In genomic region chr1:2148691-2149090, GRCh38 we compare ENCODE assay signal across 11 cellular contexts. TPM values are rescaled to one million over a fixed set of nuclear protein-coding genes. Genes with fewer than 3 reads are reported as not detected.
DNase-seq lines count a peak whose midpoint lies in the region; ATAC-seq and TF ChIP-seq lines count a peak whose summit lies in the region.
"Had no signal": no experiment of that assay in that cellular context is flagged by ENCODE, and none has a peak within 500 bp of the region (broad histone marks: within the 10 kb centered on the region; RNA-seq: fewer than 3 reads in every experiment).

No MANE protein-coding gene starts in this region.

- H3K27ac ChIP-seq in BLaER1 treated with 17β-estradiol and CSF1 and Interleukin-3, amounts not matched to agents 10 nM and 100 nM = peak overlapping the region in 9 of 11 experiments; percentile 50 to 90 (median 83); a peak in 19 of 22 replicates
- peak overlapping the region; percentile 18 to 57 (median 36) for H3K27ac ChIP-seq in Peyer's patch

- no peak overlapping the region for H3K4me3 Mint-ChIP-seq in activated T-helper 17 cell treated with anti-CD3 and anti-CD28 coated beads, Interleukin-2, amount 50 U/mL, for 72 hours
- H3K4me3 Mint-ChIP-seq in mesothelial cell of epicardium = no peak overlapping the region

- H3K4me1 Mint-ChIP-seq in activated T-helper 17 cell treated with anti-CD3 and anti-CD28 coated beads, Interleukin-2, amount 50 U/mL, for 72 hours = peaks cover 4% of the 10 kb centered on the region
- no peaks in the 10 kb centered on the region for H3K4me1 Mint-ChIP-seq in mesothelial cell of epicardium

- no peaks in the 10 kb centered on the region for H3K9me3 ChIP-seq in BLaER1 treated with 17β-estradiol and CSF1 and Interleukin-3, amounts not matched to agents 10 nM and 100 nM (replicated peaks in 1 of 11)
- no peaks in the 10 kb centered on the region for H3K9me3 ChIP-seq in Peyer's patch

- no peaks in the 10 kb centered on the region for H3K27me3 Mint-ChIP-seq in activated T-helper 17 cell treated with anti-CD3 and anti-CD28 coated beads, Interleukin-2, amount 50 U/mL, for 72 hours
- no peaks in the 10 kb centered on the region for H3K27me3 Mint-ChIP-seq in mesothelial cell of epicardium (ENCODE audit: low read depth)

- no peak overlapping the region for H3K27ac Mint-ChIP-seq in activated T-helper 17 cell treated with anti-CD3 and anti-CD28 coated beads, Interleukin-2, amount 50 U/mL, for 72 hours
- H3K27ac Mint-ChIP-seq in mesothelial cell of epicardium = no peak overlapping the region

- peaks cover 0 to 25% (median 0%) of the 10 kb centered on the region in 11 experiments; a peak in 3 of 22 replicates for H4K20me1 ChIP-seq in BLaER1 treated with 17β-estradiol and CSF1 and Interleukin-3, amounts not matched to agents 10 nM and 100 nM

- H3K4me3 ChIP-seq in BLaER1 treated with 17β-estradiol and CSF1 and Interleukin-3, amounts not matched to agents 10 nM and 100 nM = peak overlapping the region in 7 of 10 experiments; percentile 38 to 59 (median 44); a peak in 14 of 20 replicates
- H3K4me3 ChIP-seq in Peyer's patch = no peak overlapping the region
- H3K4me3 ChIP-seq: GM12878 had no signal

- no peaks in the 10 kb centered on the region for H3K9me3 Mint-ChIP-seq in activated T-helper 17 cell treated with anti-CD3 and anti-CD28 coated beads, Interleukin-2, amount 50 U/mL, for 72 hours
- no peaks in the 10 kb centered on the region for H3K9me3 Mint-ChIP-seq in mesothelial cell of epicardium

- peak; percentile 91 for ATAC-seq in activated T-helper 17 cell treated with anti-CD3 and anti-CD28 coated beads, Interleukin-2, amount 50 U/mL, for 72 hours (replicated peaks)
- ATAC-seq in left lobe of liver = peak; percentile 49
- no peak for ATAC-seq in HG02610 (IDR thresholded peaks at IDR 0.05; ENCODE audit: unreplicated experiment)
- no peak for ATAC-seq in HG03280 (IDR thresholded peaks at IDR 0.05; ENCODE audit: unreplicated experiment)
- ATAC-seq: GM12878 had no signal

- TF ChIP-seq CTCF in Peyer's patch (IDR thresholded peaks at IDR 0.05) (no peak), mesothelial cell of epicardium (IDR thresholded peaks at IDR 0.05; ENCODE audit: unreplicated experiment) (no peak)

- no peak for TF ChIP-seq POLR2A in Peyer's patch (IDR thresholded peaks at IDR 0.05)

- H3K27me3 ChIP-seq in BLaER1 treated with 17β-estradiol and CSF1 and Interleukin-3, amounts not matched to agents 10 nM and 100 nM = no peaks in the 10 kb centered on the region
- H3K27me3 ChIP-seq in Peyer's patch = no peaks in the 10 kb centered on the region

- peaks cover 51 to 82% (median 65%) of the 10 kb centered on the region in 10 experiments for H3K4me1 ChIP-seq in BLaER1 treated with 17β-estradiol and CSF1 and Interleukin-3, amounts not matched to agents 10 nM and 100 nM
- H3K4me1 ChIP-seq in Peyer's patch = no peaks in the 10 kb centered on the region

- DNase-seq in Peyer's patch (peak in 2 of 3 donors; percentile 46 to 81), left lobe of liver (ENCODE audit: low spot score) (no peak), NCI-H1417 (lab: John Stamatoyannopoulos, UW) (no peak), mesothelial cell of epicardium (ENCODE audit: low spot score in 2 of 2, unreplicated experiment in 2 of 2) (no peak)
- DNase-seq: NCI-H526, trophoblast cell had no signal

- H3K4me2 ChIP-seq in BLaER1 treated with 17β-estradiol and CSF1 and Interleukin-3, amounts not matched to agents 10 nM and 100 nM = peak overlapping the region; percentile 82 to 98 (median 89)

- H3K36me3 Mint-ChIP-seq in activated T-helper 17 cell treated with anti-CD3 and anti-CD28 coated beads, Interleukin-2, amount 50 U/mL, for 72 hours (ENCODE audit: low read depth) = peaks cover 7% of the 10 kb centered on the region
- peaks cover 10% of the 10 kb centered on the region for H3K36me3 Mint-ChIP-seq in mesothelial cell of epicardium

- peak overlapping the region in 9 of 11 experiments; percentile 0 to 80 (median 69); a peak in 17 of 22 replicates for H3K9ac ChIP-seq in BLaER1 treated with 17β-estradiol and CSF1 and Interleukin-3, amounts not matched to agents 10 nM and 100 nM

- peaks cover 0 to 79% (median 53%) of the 10 kb centered on the region in 11 experiments; a peak in 16 of 22 replicates for H3K36me3 ChIP-seq in BLaER1 treated with 17β-estradiol and CSF1 and Interleukin-3, amounts not matched to agents 10 nM and 100 nM
- peaks cover 0 to 71% (median 0%) of the 10 kb centered on the region in 3 donors for H3K36me3 ChIP-seq in Peyer's patch

RNA-seq across cellular contexts. Expression of gene FAAP20, which starts 45.9 kb away (rescaled TPM):
- total RNA-seq in Peyer's patch = 10 to 100 TPM; 16.5 to 31.2 (median 25.4) TPM
- total RNA-seq in activated T-helper 17 cell treated with anti-CD3 and anti-CD28 coated beads, Interleukin-2, amount 50 U/mL, for 72 hours = 10 to 100 TPM; 56.7 to 68.3 TPM
- total RNA-seq in left lobe of liver = 24.8 TPM
- 92.2 to 100 TPM (median 94.1 TPM) in 3 replicates for total RNA-seq in mesothelial cell of epicardium

Comparison
In these comparisons a context has a peak if more than half of its experiments do, and no peak if none do; other contexts are left out.
1. H3K4me3 ChIP-seq: peak in BLaER1 treated with 17β-estradiol and CSF1 and Interleukin-3, amounts not matched to agents 10 nM and 100 nM (7 of 10); none in Peyer's patch (0 of 4).
2. DNase-seq: peak in Peyer's patch (2 of 3); none in left lobe of liver (single experiment), NCI-H1417 (0 of 3) and mesothelial cell of epicardium (0 of 2).
3. ATAC-seq: peak in activated T-helper 17 cell treated with anti-CD3 and anti-CD28 coated beads, Interleukin-2, amount 50 U/mL, for 72 hours (single experiment) and left lobe of liver (single experiment); none in HG02610 (single experiment) and HG03280 (single experiment).